Comparison of ENCODE assay signal across 21 cellular contexts in the genomic region with DNA sequence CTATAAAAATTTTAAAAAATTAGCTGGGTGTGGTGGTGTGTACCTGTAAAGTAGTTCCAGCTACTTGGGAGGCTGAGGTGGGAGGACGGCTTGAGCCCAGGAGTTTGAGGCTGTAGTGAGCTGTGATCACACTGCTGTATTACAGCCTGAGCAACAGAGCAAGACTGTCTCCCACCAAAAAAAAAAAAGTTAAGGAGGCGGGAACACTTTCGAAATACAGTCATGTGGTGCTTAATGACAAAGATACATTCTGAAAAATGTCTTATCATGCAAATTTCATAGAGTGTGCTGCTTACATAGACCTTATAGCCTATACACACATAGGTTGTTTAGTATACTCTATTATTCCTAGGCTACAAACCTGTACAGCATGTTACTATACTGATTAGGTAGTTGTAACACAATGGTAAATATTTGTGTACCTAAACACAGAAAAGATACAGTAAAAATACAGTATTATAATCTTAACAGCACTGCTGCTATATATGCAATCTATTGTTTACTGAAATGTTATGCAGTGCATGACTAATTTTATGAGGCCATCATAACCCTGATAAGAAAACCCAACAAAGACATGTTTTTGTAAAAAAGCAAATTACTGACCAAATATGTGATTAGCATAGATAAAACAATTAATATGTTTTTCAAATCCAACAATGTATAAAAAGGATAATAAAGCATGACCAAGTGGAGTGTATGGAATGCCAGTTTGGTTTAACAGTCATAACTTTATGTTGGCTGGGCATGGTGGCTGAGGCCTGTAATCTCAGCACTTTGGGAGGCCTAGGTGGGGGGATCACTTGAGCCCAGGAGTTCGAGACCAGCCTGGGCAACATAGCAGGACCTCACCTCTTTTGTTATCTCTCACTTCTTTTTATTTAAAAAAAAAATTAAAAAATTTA. TPM values are rescaled to one million over a fixed set of nuclear protein-coding genes. Genes with fewer than 3 reads are reported as not detected.
DNase-seq lines count a peak whose midpoint lies in the region; ATAC-seq and TF ChIP-seq lines count a peak whose summit lies in the region.
"Had no signal": no experiment of that assay in that cellular context is flagged by ENCODE, and none has a peak within 500 bp of the region (broad histone marks: within the 10 kb centered on the region; RNA-seq: fewer than 3 reads in every experiment).

No MANE protein-coding gene starts in this region.

- no peaks in the 10 kb centered on the region for H3K27me3 ChIP-seq in CD4-positive, alpha-beta T cell (ENCODE audit: control insufficient read depth, insufficient read depth, low read length)
- H3K27me3 ChIP-seq in naive thymus-derived CD4-positive, alpha-beta T cell (ENCODE audit: control insufficient read depth in 2 of 2, insufficient read depth in 2 of 2, low read length in 2 of 2) = no peaks in the 10 kb centered on the region
- H3K27me3 ChIP-seq in SK-N-SH (ENCODE audit: insufficient read depth) = no peaks in the 10 kb centered on the region
- H3K27me3 ChIP-seq: dorsolateral prefrontal cortex had no signal

- CTCF ChIA-PET in CD4-positive, alpha-beta T cell (lab: Charles Lee) = no interaction called here
- CTCF ChIA-PET in naive thymus-derived CD4-positive, alpha-beta T cell (lab: Charles Lee) = interaction anchor here (0.6 kb wide), 1 partner anchor 253 kb away, joined by 4 read pairs; no protein-coding TSS in a partner anchor
- CTCF ChIA-PET in SK-N-SH (lab: Yijun Ruan, JAX) = interaction anchor here (1.6 kb wide), 1 partner anchor 12 kb away, joined by 8 read pairs; the partner anchor contains the start of gene ATP6V1D

- DNase-seq in CD4-positive, alpha-beta T cell = no peak
- peak; percentile 11 for DNase-seq in MV-4-11 (lab: John Stamatoyannopoulos, UW)
- no peak for DNase-seq in central memory CD8-positive, alpha-beta T cell (ENCODE audit: low spot score in 2 of 2)
- no peak for DNase-seq in naive thymus-derived CD4-positive, alpha-beta T cell
- DNase-seq in SK-N-SH = no peak
- DNase-seq in Ammon's horn (ENCODE audit: low spot score) = no peak
- no peak for DNase-seq in NK-92 treated with Interleukin-12 subunit alpha and Interleukin-12 subunit beta, amount 100 ng/mL, for 24 hours (lab: John Stamatoyannopoulos, UW)
- DNase-seq: activated CD4-positive, CD25-positive, alpha-beta regulatory T cell; activated naive CD4-positive, alpha-beta T cell treated with Interleukin-2 at 50 U/mL for 16 hours; central memory CD4-positive, alpha-beta T cell; DMS79 treated with DMSO at 0.1 percent for 48 hours; dorsolateral prefrontal cortex; hippocampal formation; Karpas-422; lower lobe of right lung; NCI-H1105; NCI-H2081; NCI-H446 treated with DMSO at 0.1 percent for 48 hours; psoas muscle; T-helper 9 cell had no signal

- no peak overlapping the region for H3K4me2 ChIP-seq in SK-N-SH

- no peak overlapping the region for H2AFZ ChIP-seq in SK-N-SH (ENCODE audit: low read depth)

- no peak overlapping the region for H3K27ac ChIP-seq in CD4-positive, alpha-beta T cell (ENCODE audit: low read depth, low read length)
- peak overlapping the region; percentile 20 for H3K27ac ChIP-seq in naive thymus-derived CD4-positive, alpha-beta T cell (ENCODE audit: low read depth, low read length)
- H3K27ac ChIP-seq in SK-N-SH (ENCODE audit: low read depth in 2 of 2, low read length in 1 of 2) = no peak overlapping the region
- H3K27ac ChIP-seq: dorsolateral prefrontal cortex, lower lobe of right lung, psoas muscle had no signal

- no peaks in the 10 kb centered on the region for H3K9me3 ChIP-seq in CD4-positive, alpha-beta T cell (ENCODE audit: control insufficient read depth, low read length)
- no peaks in the 10 kb centered on the region for H3K9me3 ChIP-seq in naive thymus-derived CD4-positive, alpha-beta T cell (ENCODE audit: control insufficient read depth in 2 of 3, low read length in 3 of 3)
- H3K9me3 ChIP-seq in SK-N-SH = no peaks in the 10 kb centered on the region
- H3K9me3 ChIP-seq: lower lobe of right lung, psoas muscle had no signal

- intact Hi-C loops in CD4-positive, alpha-beta T cell (cut with DNase I, micrococcal nuclease) = no loop called here
- intact Hi-C loops in naive thymus-derived CD4-positive, alpha-beta T cell (cut with micrococcal nuclease) = no loop called here

- WGBS in SK-N-SH (ENCODE audit: low lambda C conversion rate) = 97% methylated on average over 4 of the region's 4 CpGs

- no peak overlapping the region for H3K9ac ChIP-seq in SK-N-SH

- H3K36me3 ChIP-seq in naive thymus-derived CD4-positive, alpha-beta T cell (ENCODE audit: control insufficient read depth in 2 of 3, insufficient read depth in 3 of 3, low read length in 3 of 3) = peaks cover 15 to 69% (median 21%) of the 10 kb centered on the region in 3 experiments
- peaks cover 69 to 78% of the 10 kb centered on the region in 2 experiments for H3K36me3 ChIP-seq in SK-N-SH (replicated peaks in 1 of 2; ENCODE audit: control insufficient read depth in 1 of 2, insufficient read depth in 2 of 2, low read length in 1 of 2)

- no peaks in the 10 kb centered on the region for H3K9me3 Mint-ChIP-seq in CD4-positive, alpha-beta T cell
- H3K9me3 Mint-ChIP-seq in central memory CD8-positive, alpha-beta T cell = no peaks in the 10 kb centered on the region
- no peaks in the 10 kb centered on the region for H3K9me3 Mint-ChIP-seq in naive thymus-derived CD4-positive, alpha-beta T cell
- H3K9me3 Mint-ChIP-seq: activated CD4-positive, alpha-beta memory T cell treated with anti-CD3 and anti-CD28 coated beads for 36 hours had no signal

- no peaks in the 10 kb centered on the region for H3K9me2 ChIP-seq in SK-N-SH

- POLR2A ChIA-PET in CD4-positive, alpha-beta T cell (lab: Charles Lee) = no interaction called here
- POLR2A ChIA-PET in naive thymus-derived CD4-positive, alpha-beta T cell (lab: Charles Lee) = no interaction called here
- POLR2A ChIA-PET in SK-N-SH (lab: Yijun Ruan, JAX) = no interaction called here

- H3K36me3 Mint-ChIP-seq in CD4-positive, alpha-beta T cell (ENCODE audit: low read depth) = peaks cover 95% of the 10 kb centered on the region
- peaks cover 71% of the 10 kb centered on the region for H3K36me3 Mint-ChIP-seq in central memory CD8-positive, alpha-beta T cell (ENCODE audit: insufficient read depth)
- H3K36me3 Mint-ChIP-seq in naive thymus-derived CD4-positive, alpha-beta T cell = peaks cover 3 to 32% (median 26%) of the 10 kb centered on the region in 5 donors

- no peak overlapping the region for H3K4me3 Mint-ChIP-seq in CD4-positive, alpha-beta T cell
- no peak overlapping the region for H3K4me3 Mint-ChIP-seq in central memory CD8-positive, alpha-beta T cell
- H3K4me3 Mint-ChIP-seq in naive thymus-derived CD4-positive, alpha-beta T cell = no peak overlapping the region
- H3K4me3 Mint-ChIP-seq: activated CD4-positive, alpha-beta memory T cell treated with anti-CD3 and anti-CD28 coated beads for 36 hours had no signal

- no peak overlapping the region for H3K4me3 ChIP-seq in naive thymus-derived CD4-positive, alpha-beta T cell (ENCODE audit: low read length)
- no peak overlapping the region for H3K4me3 ChIP-seq in SK-N-SH (ENCODE audit: low read depth in 2 of 2, low read length in 1 of 2)
- H3K4me3 ChIP-seq: dorsolateral prefrontal cortex, lower lobe of right lung, psoas muscle had no signal

- H3K4me1 Mint-ChIP-seq in CD4-positive, alpha-beta T cell (ENCODE audit: low read depth) = peaks cover 47% of the 10 kb centered on the region
- peaks cover 15% of the 10 kb centered on the region for H3K4me1 Mint-ChIP-seq in central memory CD8-positive, alpha-beta T cell
- peaks cover 18 to 58% (median 44%) of the 10 kb centered on the region in 7 donors for H3K4me1 Mint-ChIP-seq in naive thymus-derived CD4-positive, alpha-beta T cell

- H3K27me3 Mint-ChIP-seq in CD4-positive, alpha-beta T cell = no peaks in the 10 kb centered on the region
- H3K27me3 Mint-ChIP-seq in central memory CD8-positive, alpha-beta T cell = no peaks in the 10 kb centered on the region
- H3K27me3 Mint-ChIP-seq in naive thymus-derived CD4-positive, alpha-beta T cell = no peaks in the 10 kb centered on the region
- H3K27me3 Mint-ChIP-seq: activated CD4-positive, alpha-beta memory T cell treated with anti-CD3 and anti-CD28 coated beads for 36 hours had no signal

- TF ChIP-seq EP300 in SK-N-SH (IDR thresholded peaks at IDR 0.05; ENCODE audit: borderline replicate concordance in 1 of 2, low read depth in 1 of 2, low read length in 1 of 2) = no peak

- H3K79me2 ChIP-seq in SK-N-SH (ENCODE audit: insufficient read depth) = peaks cover 69% of the 10 kb centered on the region

- H3F3A ChIP-seq in SK-N-SH (replicated peaks; ENCODE audit: insufficient read depth) = peaks cover 14% of the 10 kb centered on the region

- H3K27ac Mint-ChIP-seq in CD4-positive, alpha-beta T cell = peak overlapping the region; percentile 61
- H3K27ac Mint-ChIP-seq in central memory CD8-positive, alpha-beta T cell (ENCODE audit: low read depth) = peak overlapping the region; percentile 73
- peak overlapping the region in 2 of 9 donors; percentile 16 to 46 for H3K27ac Mint-ChIP-seq in naive thymus-derived CD4-positive, alpha-beta T cell

- H3K4me1 ChIP-seq in naive thymus-derived CD4-positive, alpha-beta T cell (ENCODE audit: control insufficient read depth in 2 of 2, insufficient read depth in 2 of 2, low read length in 2 of 2) = peaks cover 0 to under 1% of the 10 kb centered on the region in 2 donors
- no peaks in the 10 kb centered on the region for H3K4me1 ChIP-seq in SK-N-SH (ENCODE audit: control insufficient read depth in 1 of 2, insufficient read depth in 2 of 2, low read depth in 1 of 2, low read length in 1 of 2)
- H3K4me1 ChIP-seq: lower lobe of right lung, psoas muscle had no signal

- TF ChIP-seq CTCF in CD4-positive, alpha-beta T cell (IDR thresholded peaks at IDR 0.05) = no peak
- no peak for TF ChIP-seq CTCF in SK-N-SH (IDR thresholded peaks at IDR 0.05)

- TF ChIP-seq RAD21 in SK-N-SH (IDR thresholded peaks at IDR 0.05; ENCODE audit: low read length) = no peak

- ATAC-seq in CD4-positive, alpha-beta T cell (ENCODE audit: poor library complexity) = no peak
- ATAC-seq in central memory CD8-positive, alpha-beta T cell (replicated peaks; ENCODE audit: extremely low read depth, poor library complexity, severe bottlenecking) = no peak
- no peak for ATAC-seq in naive thymus-derived CD4-positive, alpha-beta T cell
- ATAC-seq: lower lobe of right lung, psoas muscle had no signal

- peaks cover 4% of the 10 kb centered on the region; the same call in 1 of the 2 replicates for H4K20me1 ChIP-seq in SK-N-SH (ENCODE audit: insufficient read depth)

RNA-seq across cellular contexts. Expression of gene EIF2S1, which starts 11.4 kb away (rescaled TPM):
- total RNA-seq in CD4-positive, alpha-beta T cell = 10 to 100 TPM; 23.1 to 28.8 TPM
- total RNA-seq in naive thymus-derived CD4-positive, alpha-beta T cell = 100 to 1,000 TPM in 1 of 5 experiments, 10 to 100 TPM in 4; 41.4 to 115 (median 49.4) TPM
- polyA plus RNA-seq in naive thymus-derived CD4-positive, alpha-beta T cell = 100 to 1,000 TPM in 1 of 2 donors, 10 to 100 TPM in 1; 65.1 to 112 TPM
- polyA plus RNA-seq in SK-N-SH (2012; rRNA removed) = 57.2 and 57.7 TPM in 2 replicates
- polyA plus RNA-seq in SK-N-SH (2012; cell fraction: cytosol; rRNA removed) = 85.5 and 141 TPM in 2 replicates
- polyA plus RNA-seq in SK-N-SH (2012; cell fraction: nucleus; rRNA removed) = 14.6 and 26.9 TPM in 2 replicates

RNA-seq across cellular contexts. Expression of gene ATP6V1D, which starts 11.9 kb away (rescaled TPM):
- total RNA-seq in CD4-positive, alpha-beta T cell = 10 to 100 TPM; 25.2 to 36.2 TPM
- 10 to 100 TPM; 28.5 to 41.5 (median 33.4) TPM for total RNA-seq in naive thymus-derived CD4-positive, alpha-beta T cell
- polyA plus RNA-seq in naive thymus-derived CD4-positive, alpha-beta T cell = 10 to 100 TPM; 43.3 to 45.6 TPM
- 39.2 and 51.9 TPM in 2 replicates for polyA plus RNA-seq in SK-N-SH (2012; rRNA removed)
- polyA plus RNA-seq in SK-N-SH (2012; cell fraction: cytosol; rRNA removed) = 63.3 and 74.1 TPM in 2 replicates
- polyA plus RNA-seq in SK-N-SH (2012; cell fraction: nucleus; rRNA removed) = 11.5 and 24.1 TPM in 2 replicates

RNA-seq across cellular contexts. Expression of gene PLEK2, which starts 40.5 kb away (rescaled TPM):
- 1 to 10 TPM; 1.3 to 1.4 TPM for total RNA-seq in CD4-positive, alpha-beta T cell
- 1 to 10 TPM in 3 of 5 experiments, under 1 TPM in 2; 0.36 to 2.8 (median 1.5) TPM for total RNA-seq in naive thymus-derived CD4-positive, alpha-beta T cell
- 1 to 10 TPM; 4.1 to 5.4 TPM for polyA plus RNA-seq in naive thymus-derived CD4-positive, alpha-beta T cell
- polyA plus RNA-seq in SK-N-SH (2012; rRNA removed) = 0.11 and 0.56 TPM in 2 replicates
- 0.15 and 0.16 TPM in 2 replicates for polyA plus RNA-seq in SK-N-SH (2012; cell fraction: cytosol; rRNA removed)
- polyA plus RNA-seq in SK-N-SH (2012; cell fraction: nucleus; rRNA removed) = 0.11 and 0.20 TPM in 2 replicates
